ENCODE assay signal across 8 cellular contexts in genomic region chr7:152464312-152465117, GRCh38. TPM values are rescaled to one million over a fixed set of nuclear protein-coding genes. Genes with fewer than 3 reads are reported as not detected.
DNase-seq lines count a peak whose midpoint lies in the region; ATAC-seq and TF ChIP-seq lines count a peak whose summit lies in the region.

No MANE protein-coding gene starts in this region.

- H3K4me1 ChIP-seq in DOHH2 (ENCODE audit: control insufficient read depth, low read length) (peaks cover 17% of the 10 kb centered on the region), ovary (ENCODE audit: insufficient read depth) (peaks cover 8% of the 10 kb centered on the region), thyroid gland (peaks cover 14 to 27% of the 10 kb centered on the region in 2 donors)

- H3K4me3 ChIP-seq in DOHH2 (ENCODE audit: low read length) (peak overlapping the region; percentile 78), ovary (peak overlapping the region; percentile 68), thyroid gland (replicated peaks in 1 of 3) (peak overlapping the region; percentile 94 to 99 (median 96))

- H3K9me2 ChIP-seq in DOHH2 (replicated peaks; ENCODE audit: control insufficient read depth, low read length) = no peaks in the 10 kb centered on the region

- H3F3A ChIP-seq in DOHH2 (ENCODE audit: control insufficient read depth, insufficient read depth) = peaks cover 11% of the 10 kb centered on the region; the same call in 1 of the 2 replicates

- no peak for TF ChIP-seq CTCF in DOHH2 (IDR thresholded peaks at IDR 0.05; ENCODE audit: low read depth, low read length, poor library complexity, severe bottlenecking)
- TF ChIP-seq CTCF in ovary (IDR thresholded peaks at IDR 0.05) = peak in 1 of 3 donors; percentile 14
- peak in 1 of 6 experiments; percentile 12 for TF ChIP-seq CTCF in thyroid gland (IDR thresholded peaks at IDR 0.05)

- no peaks in the 10 kb centered on the region for H3K36me3 Mint-ChIP-seq in activated naive CD4-positive, alpha-beta T cell treated with anti-CD3 and anti-CD28 coated beads, Interleukin-2, amount 50 U/mL, for 72 hours

- peak overlapping the region; percentile 83 to 86 for H3K27ac Mint-ChIP-seq in activated naive CD4-positive, alpha-beta T cell treated with anti-CD3 and anti-CD28 coated beads, Interleukin-2, amount 50 U/mL, for 72 hours

- no peaks in the 10 kb centered on the region for H3K27me3 ChIP-seq in DOHH2 (ENCODE audit: control insufficient read depth, low read length)
- no peaks in the 10 kb centered on the region for H3K27me3 ChIP-seq in ovary
- H3K27me3 ChIP-seq in thyroid gland = no peaks in the 10 kb centered on the region

- H3K36me3 ChIP-seq in DOHH2 (ENCODE audit: control insufficient read depth, low read length) (peaks cover 6% of the 10 kb centered on the region), ovary (no peaks in the 10 kb centered on the region), thyroid gland (no peaks in the 10 kb centered on the region)

- H3K9me3 Mint-ChIP-seq in activated naive CD4-positive, alpha-beta T cell treated with anti-CD3 and anti-CD28 coated beads, Interleukin-2, amount 50 U/mL, for 72 hours = no peaks in the 10 kb centered on the region

- ATAC-seq in GM21367 (IDR thresholded peaks at IDR 0.05; ENCODE audit: unreplicated experiment) = peak; percentile 25
- peak; percentile 47 to 55 for ATAC-seq in activated naive CD4-positive, alpha-beta T cell treated with anti-CD3 and anti-CD28 coated beads, Interleukin-2, amount 50 U/mL, for 72 hours
- ATAC-seq in Right ventricle myocardium inferior = peak; percentile 64

- WGBS in ovary, 3 donors = 0 to 1% (median 0%) methylated on average over 50 to 91 of the region's 91 CpGs
- 1 to 2% methylated on average over 13 to 15 of the region's 91 CpGs for WGBS in thyroid gland, 2 donors

- H3K4me2 ChIP-seq in DOHH2 (ENCODE audit: low read length) = peak overlapping the region; percentile 72

- H4K20me1 ChIP-seq in DOHH2 (ENCODE audit: control insufficient read depth, insufficient read depth, low read depth, low read length) = no peaks in the 10 kb centered on the region

- H3K27ac ChIP-seq in DOHH2 (ENCODE audit: low read depth, low read length) (peak overlapping the region; percentile 82), ovary (peak overlapping the region; percentile 99), thyroid gland (peak overlapping the region; percentile 99 to 100 (median 99))

- intact Hi-C loops in Right ventricle myocardium inferior (cut with DNase I) = loop anchor here (1.0 to 5.0 kb wide), 3 partner anchors 28 to 212 kb away; partner anchors contain the start of genes KMT2C and XRCC2
- intact Hi-C loops in ovary (cut with DNase I) = no loop called here
- intact Hi-C loops in thyroid gland (cut with DNase I) = loop anchor here (10.0 kb wide), 1 partner anchor 120 kb away; no protein-coding TSS in a partner anchor

- TF ChIP-seq EP300 in ovary (IDR thresholded peaks at IDR 0.05) = no peak

- H3K9me3 ChIP-seq in DOHH2 (ENCODE audit: control insufficient read depth, insufficient read depth, low read length) = no peaks in the 10 kb centered on the region
- H3K9me3 ChIP-seq in ovary = no peaks in the 10 kb centered on the region
- no peaks in the 10 kb centered on the region for H3K9me3 ChIP-seq in thyroid gland

- TF ChIP-seq POLR2A in ovary (IDR thresholded peaks at IDR 0.05) (peak; percentile 9), thyroid gland (IDR thresholded peaks at IDR 0.05) (peak in 1 of 2 donors; percentile 21)

- H3K79me2 ChIP-seq in DOHH2 (ENCODE audit: control insufficient read depth, low read length) = peaks cover 14% of the 10 kb centered on the region

- DNase-seq in HT1080 (ENCODE audit: low read depth) (peak; percentile 62), SHP77 (lab: John Stamatoyannopoulos, UW) (peak; percentile 50 to 69), Right ventricle myocardium inferior (ENCODE audit: missing footprints) (peak; percentile 90), ovary (peak; percentile 83 to 91 (median 85)), thyroid gland (peak; percentile 74 to 81)
- peak in 1 of 2 donors; percentile 75 for DNase-seq in activated naive CD4-positive, alpha-beta T cell treated with anti-CD3 and anti-CD28 coated beads, Interleukin-2, amount 50 U/mL, for 72 hours (ENCODE audit: low spot score in 2 of 2)

RNA-seq across cellular contexts. Expression of gene KMT2C, which starts 28.7 kb away (rescaled TPM):
- total RNA-seq in HT1080 (2014; rRNA removed; shearing (Covaris generic)) = 7.5 and 11.3 TPM in 2 replicates
- polyA plus RNA-seq in HT1080 (2015; cell fraction: cytosol; rRNA removed) = 6.1 and 8.8 TPM in 2 replicates
- 23.9 and 24.9 TPM in 2 replicates for polyA plus RNA-seq in HT1080 (2015; cell fraction: nucleus; rRNA removed)
- total RNA-seq in activated naive CD4-positive, alpha-beta T cell treated with anti-CD3 and anti-CD28 coated beads, Interleukin-2, amount 50 U/mL, for 72 hours = 10 to 100 TPM; 65.7 to 69.1 TPM
- 39.4 TPM for total RNA-seq in Right ventricle myocardium inferior
- 100 to 1,000 TPM in 3 of 7 donors, 10 to 100 TPM in 4; 45.3 to 109 (median 74.6) TPM for total RNA-seq in ovary
- polyA plus RNA-seq in ovary = 10 to 100 TPM; 14.0 to 27.3 TPM
- total RNA-seq in thyroid gland = 100 to 1,000 TPM in 2 of 4 donors, 10 to 100 TPM in 2; 77.4 to 174 (median 114) TPM

Comparison
In these comparisons a context has a peak if more than half of its experiments do, and no peak if none do; other contexts are left out.
1. intact Hi-C loops: an anchor here in Right ventricle myocardium inferior (1.0 to 5.0 kb wide) and thyroid gland (10.0 kb wide); none called in ovary.